ENCODE assay signal across 18 cellular contexts in genomic region chr20:48765359-48765758, GRCh38.
DNase-seq lines count a peak whose midpoint lies in the region; ATAC-seq and TF ChIP-seq lines count a peak whose summit lies in the region.
"Had no signal": no experiment of that assay in that cellular context is flagged by ENCODE, and none has a peak within 500 bp of the region (broad histone marks: within the 10 kb centered on the region; RNA-seq: fewer than 3 reads in every experiment).

No MANE protein-coding gene starts in this region.

- 91% methylated on average over 4 of the region's 4 CpGs for WGBS in hepatocyte (ENCODE audit: low lambda C conversion rate, missing lambda C conversion rate)
- 86 to 93% methylated on average over 4 of the region's 4 CpGs for WGBS in sigmoid colon, 2 donors

- H2AFZ ChIP-seq in hepatocyte = no peak overlapping the region

- no peak for ATAC-seq in activated naive CD8-positive, alpha-beta T cell treated with anti-CD3 and anti-CD28 coated beads, Interleukin-2, amount 50 U/mL, for 24 hours
- no peak for ATAC-seq in natural killer cell

- no peaks in the 10 kb centered on the region for H3K27me3 ChIP-seq in hepatocyte
- peaks cover 0 to 15% (median 0%) of the 10 kb centered on the region in 3 donors for H3K27me3 ChIP-seq in sigmoid colon
- H3K27me3 ChIP-seq: cardiac muscle cell, MG63, stomach had no signal

- H3K4me1 ChIP-seq in hepatocyte (ENCODE audit: insufficient read depth) (no peaks in the 10 kb centered on the region), sigmoid colon (peaks cover 0 to 6% (median 0%) of the 10 kb centered on the region in 4 donors)

- DNase-seq in NCI-H1105 (lab: John Stamatoyannopoulos, UW) (peak; percentile 31), NCI-H1105 treated with DMSO at 0.1 percent for 48 hours (lab: John Stamatoyannopoulos, UW) (no peak), NCI-H146 (lab: John Stamatoyannopoulos, UW) (peak; percentile 78), natural killer cell (no peak), hepatocyte (ENCODE audit: low spot score) (no peak), sigmoid colon (no peak), GM19238 (ENCODE audit: insufficient read length, low spot score) (no peak)
- no peak for DNase-seq in activated naive CD8-positive, alpha-beta T cell treated with anti-CD3 and anti-CD28 coated beads, Interleukin-2, amount 50 U/mL, for 24 hours
- DNase-seq: AML-193; amniotic stem cell; effector CD4-positive, alpha-beta T cell; MG63; NCI-H2029; stomach had no signal

- TF ChIP-seq CTCF in natural killer cell (IDR thresholded peaks at IDR 0.05) = no peak
- TF ChIP-seq CTCF in hepatocyte (IDR thresholded peaks at IDR 0.05; ENCODE audit: poor library complexity) = no peak
- TF ChIP-seq CTCF in sigmoid colon (IDR thresholded peaks at IDR 0.05) = no peak

- H3K4me3 Mint-ChIP-seq in activated naive CD8-positive, alpha-beta T cell treated with anti-CD3 and anti-CD28 coated beads, Interleukin-2, amount 50 U/mL, for 24 hours = no peak overlapping the region
- peak overlapping the region; percentile 68 for H3K4me3 Mint-ChIP-seq in natural killer cell
- H3K4me3 Mint-ChIP-seq: type B pancreatic cell had no signal

- no peak overlapping the region for H3K4me2 ChIP-seq in hepatocyte

- H3K27ac ChIP-seq in hepatocyte (no peak overlapping the region), sigmoid colon (no peak overlapping the region)
- H3K27ac ChIP-seq: 22Rv1, cardiac muscle cell, HL-60, stomach had no signal

- peaks cover 92% of the 10 kb centered on the region for H3K4me1 Mint-ChIP-seq in activated naive CD8-positive, alpha-beta T cell treated with anti-CD3 and anti-CD28 coated beads, Interleukin-2, amount 50 U/mL, for 24 hours
- peaks cover 94 to 95% of the 10 kb centered on the region in 2 donors for H3K4me1 Mint-ChIP-seq in natural killer cell

- H3K4me3 ChIP-seq in hepatocyte = no peak overlapping the region
- no peak overlapping the region for H3K4me3 ChIP-seq in sigmoid colon
- H3K4me3 ChIP-seq: cardiac muscle cell, MG63, stomach had no signal

- TF ChIP-seq POLR2A in sigmoid colon (IDR thresholded peaks at IDR 0.05) = no peak

- peaks cover 32% of the 10 kb centered on the region for H3K36me3 Mint-ChIP-seq in activated naive CD8-positive, alpha-beta T cell treated with anti-CD3 and anti-CD28 coated beads, Interleukin-2, amount 50 U/mL, for 24 hours (ENCODE audit: low read depth)
- no peaks in the 10 kb centered on the region for H3K36me3 Mint-ChIP-seq in natural killer cell

- intact Hi-C loops in natural killer cell (cut with micrococcal nuclease) = no loop called here
- intact Hi-C loops in sigmoid colon (cut with DNase I) = no loop called here

- peak overlapping the region; percentile 75 for H3K27ac Mint-ChIP-seq in activated naive CD8-positive, alpha-beta T cell treated with anti-CD3 and anti-CD28 coated beads, Interleukin-2, amount 50 U/mL, for 24 hours
- no peak overlapping the region for H3K27ac Mint-ChIP-seq in natural killer cell
- H3K27ac Mint-ChIP-seq: type B pancreatic cell had no signal

- H3K79me2 ChIP-seq in hepatocyte = no peaks in the 10 kb centered on the region

- H4K20me1 ChIP-seq in hepatocyte (ENCODE audit: insufficient read depth, poor library complexity, severe bottlenecking) = no peaks in the 10 kb centered on the region

- no peaks in the 10 kb centered on the region for H3K9me3 Mint-ChIP-seq in activated naive CD8-positive, alpha-beta T cell treated with anti-CD3 and anti-CD28 coated beads, Interleukin-2, amount 50 U/mL, for 24 hours
- H3K9me3 Mint-ChIP-seq in natural killer cell = no peaks in the 10 kb centered on the region
- H3K9me3 Mint-ChIP-seq: type B pancreatic cell had no signal

- TF ChIP-seq EP300 in sigmoid colon (IDR thresholded peaks at IDR 0.05) = no peak

- H3K9me3 ChIP-seq in hepatocyte (ENCODE audit: low read depth) = no peaks in the 10 kb centered on the region
- peaks cover 0 to 2% (median 0%) of the 10 kb centered on the region in 4 donors for H3K9me3 ChIP-seq in sigmoid colon
- H3K9me3 ChIP-seq: MG63, stomach had no signal

- no peaks in the 10 kb centered on the region for H3K9me2 ChIP-seq in hepatocyte (replicated peaks; ENCODE audit: insufficient read depth)

- peaks cover 5% of the 10 kb centered on the region for H3K27me3 Mint-ChIP-seq in activated naive CD8-positive, alpha-beta T cell treated with anti-CD3 and anti-CD28 coated beads, Interleukin-2, amount 50 U/mL, for 24 hours
- no peaks in the 10 kb centered on the region for H3K27me3 Mint-ChIP-seq in natural killer cell (ENCODE audit: low read depth in 2 of 2)

- H3K36me3 ChIP-seq in hepatocyte (replicated peaks; ENCODE audit: insufficient read depth, low read depth) = no peaks in the 10 kb centered on the region
- no peaks in the 10 kb centered on the region for H3K36me3 ChIP-seq in sigmoid colon
- H3K36me3 ChIP-seq: cardiac muscle cell, MG63, stomach had no signal

Comparison
In these comparisons a context has a peak if more than half of its experiments do, and no peak if none do; other contexts are left out.
1. DNase-seq: peak in NCI-H1105 (single experiment) and NCI-H146 (single experiment); none in NCI-H1105 treated with DMSO at 0.1 percent for 48 hours (single experiment), activated naive CD8-positive, alpha-beta T cell treated with anti-CD3 and anti-CD28 coated beads, Interleukin-2, amount 50 U/mL, for 24 hours (single experiment), natural killer cell (single experiment), hepatocyte (single experiment), sigmoid colon (single experiment) and GM19238 (single experiment).